23 cellular contexts compared by ENCODE assay signal in the genomic region with DNA sequence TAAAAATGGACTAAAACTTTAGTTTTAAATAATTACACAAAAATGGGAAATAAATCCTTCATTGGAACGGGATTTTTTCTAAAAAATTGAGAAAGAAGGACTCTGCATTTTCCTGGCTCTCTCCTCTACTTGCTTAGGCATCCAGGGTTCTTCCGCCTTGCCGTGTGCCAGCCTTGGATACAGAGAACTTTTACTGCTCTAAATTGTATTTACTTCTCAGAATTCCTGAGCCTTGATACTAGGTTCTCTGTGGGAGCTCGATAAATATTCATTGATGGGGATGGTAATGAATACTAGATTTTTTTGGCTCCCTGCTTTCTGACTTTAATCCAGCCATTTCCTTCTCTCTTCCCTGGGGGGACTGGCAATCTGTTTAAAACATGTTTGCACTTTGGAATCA.
"Had no signal": no experiment of that assay in that cellular context is flagged by ENCODE, and none has a peak within 500 bp of the region (broad histone marks: within the 10 kb centered on the region; RNA-seq: fewer than 3 reads in every experiment).

No MANE protein-coding gene starts in this region.

- ATAC-seq: activated CD8-positive, alpha-beta T cell treated with anti-CD3 and anti-CD28 coated beads for 36 hours; activated T-cell treated with anti-CD3 and anti-CD28 coated beads, Interleukin-2, amount 50 U/mL, for 4 hours; activated T-helper 17 cell treated with anti-CD3 and anti-CD28 coated beads, Interleukin-2, amount 50 U/mL, for 72 hours; psoas muscle; right cardiac atrium had no signal

- H3K27me3 Mint-ChIP-seq: activated CD8-positive, alpha-beta T cell treated with anti-CD3 and anti-CD28 coated beads for 36 hours; activated T-helper 17 cell treated with anti-CD3 and anti-CD28 coated beads, Interleukin-2, amount 50 U/mL, for 72 hours had no signal

- H3K4me3 ChIP-seq: breast epithelium, esophagus squamous epithelium, left ventricle myocardium inferior, lung, pancreas, psoas muscle, spleen, transverse colon had no signal

- H3K4me1 Mint-ChIP-seq: activated T-helper 17 cell treated with anti-CD3 and anti-CD28 coated beads, Interleukin-2, amount 50 U/mL, for 72 hours had no signal

- H3K4me1 ChIP-seq: breast epithelium, esophagus squamous epithelium, left ventricle myocardium inferior, pancreas, psoas muscle, spleen, transverse colon had no signal

- H3K36me3 ChIP-seq: breast epithelium, esophagus squamous epithelium, left ventricle myocardium inferior, pancreas, spleen, transverse colon had no signal

- H3K27ac ChIP-seq: breast epithelium, epithelial cell of prostate, esophagus squamous epithelium, left ventricle myocardium inferior, pancreas, psoas muscle, spleen, transverse colon had no signal

- H3K4me3 Mint-ChIP-seq: activated CD8-positive, alpha-beta T cell treated with anti-CD3 and anti-CD28 coated beads for 36 hours; activated T-cell treated with anti-CD3 and anti-CD28 coated beads, Interleukin-2, amount 50 U/mL, for 4 hours; activated T-helper 17 cell treated with anti-CD3 and anti-CD28 coated beads, Interleukin-2, amount 50 U/mL, for 72 hours had no signal

- DNase-seq: activated CD4-positive, alpha-beta T cell treated with anti-CD3 and anti-CD28 coated beads, Interleukin-2, amount 50 U/mL, for 1 hour; activated CD8-positive, alpha-beta T cell treated with anti-CD3 and anti-CD28 coated beads for 36 hours; activated gamma-delta T cell treated with Interleukin-2 at 50 U/mL for 16 hours; activated naive CD4-positive, alpha-beta T cell treated with anti-CD3 and anti-CD28 coated beads, Interleukin-2, amount 50 U/mL, for 16 hours; activated T-cell treated with anti-CD3 and anti-CD28 coated beads, Interleukin-2, amount 50 U/mL, for 4 hours; central memory CD4-positive, alpha-beta T cell; dermis blood vessel endothelial cell; effector CD4-positive, alpha-beta T cell; esophagus squamous epithelium; foreskin melanocyte; islet precursor cell; left ventricle myocardium inferior; pancreas; psoas muscle; right cardiac atrium; spleen; stimulated activated naive CD4-positive, alpha-beta T cell treated with Interleukin-2 at 50 U/mL for 16 hours; T-helper 2 cell; transverse colon had no signal

- H3K27me3 ChIP-seq: breast epithelium, esophagus squamous epithelium, pancreas, spleen, transverse colon had no signal

- H3K27ac Mint-ChIP-seq: activated CD8-positive, alpha-beta T cell treated with anti-CD3 and anti-CD28 coated beads for 36 hours; activated T-helper 17 cell treated with anti-CD3 and anti-CD28 coated beads, Interleukin-2, amount 50 U/mL, for 72 hours had no signal

- H3K9me3 ChIP-seq: breast epithelium, esophagus squamous epithelium, pancreas, psoas muscle had no signal
